1 cellular context compared by ENCODE assay signal in the genomic region with DNA sequence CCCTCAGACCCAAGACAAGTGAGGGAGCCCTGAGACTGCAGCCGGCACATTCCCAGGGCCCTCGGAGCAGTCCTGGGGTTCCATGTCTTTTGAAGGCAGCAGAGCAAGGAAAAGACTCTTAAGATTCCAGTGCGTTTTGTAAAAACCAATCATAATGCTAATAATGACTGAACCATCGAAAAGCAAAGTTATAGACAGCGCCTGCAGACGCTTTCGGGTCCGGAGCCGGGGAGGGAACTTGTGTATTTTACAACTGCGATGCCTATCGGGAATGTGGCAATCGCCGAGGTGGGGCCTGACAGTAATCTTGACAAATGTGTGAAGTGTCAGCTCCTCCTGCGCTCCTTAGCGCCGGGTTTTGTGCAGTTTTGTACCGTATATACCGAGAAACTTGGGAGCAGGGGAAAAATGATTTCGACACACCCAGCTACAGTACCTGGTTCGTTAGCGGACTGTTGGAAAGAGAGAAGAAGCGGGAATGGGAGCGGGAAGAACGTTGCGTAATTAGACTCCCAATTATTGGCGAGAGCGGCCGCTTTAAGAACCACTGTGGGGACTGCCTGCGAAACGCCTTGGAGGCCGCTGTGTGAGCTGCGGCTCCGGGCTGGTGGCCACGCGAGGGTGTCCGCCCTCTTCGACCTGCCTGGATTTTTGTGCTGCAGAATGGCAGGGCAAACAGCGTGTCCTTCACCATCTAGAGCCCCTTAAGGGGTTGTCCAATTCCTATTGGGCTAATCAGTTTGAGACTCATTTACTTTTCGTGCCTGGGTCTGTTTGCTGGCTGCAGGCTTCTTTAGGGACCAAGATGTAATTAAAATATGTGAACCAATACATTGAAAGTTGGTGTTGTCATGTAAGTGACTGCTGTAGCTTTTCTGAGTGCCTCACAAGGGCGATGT.
TF ChIP-seq lines count a peak whose summit lies in the region.

No MANE protein-coding gene starts in this region.

TF ChIP-seq in HepG2, 621 proteins besides CTCF, POLR2A, EP300 and RAD21 (continued from another document and continues in another):
- TF ChIP-seq, protein P1, sequence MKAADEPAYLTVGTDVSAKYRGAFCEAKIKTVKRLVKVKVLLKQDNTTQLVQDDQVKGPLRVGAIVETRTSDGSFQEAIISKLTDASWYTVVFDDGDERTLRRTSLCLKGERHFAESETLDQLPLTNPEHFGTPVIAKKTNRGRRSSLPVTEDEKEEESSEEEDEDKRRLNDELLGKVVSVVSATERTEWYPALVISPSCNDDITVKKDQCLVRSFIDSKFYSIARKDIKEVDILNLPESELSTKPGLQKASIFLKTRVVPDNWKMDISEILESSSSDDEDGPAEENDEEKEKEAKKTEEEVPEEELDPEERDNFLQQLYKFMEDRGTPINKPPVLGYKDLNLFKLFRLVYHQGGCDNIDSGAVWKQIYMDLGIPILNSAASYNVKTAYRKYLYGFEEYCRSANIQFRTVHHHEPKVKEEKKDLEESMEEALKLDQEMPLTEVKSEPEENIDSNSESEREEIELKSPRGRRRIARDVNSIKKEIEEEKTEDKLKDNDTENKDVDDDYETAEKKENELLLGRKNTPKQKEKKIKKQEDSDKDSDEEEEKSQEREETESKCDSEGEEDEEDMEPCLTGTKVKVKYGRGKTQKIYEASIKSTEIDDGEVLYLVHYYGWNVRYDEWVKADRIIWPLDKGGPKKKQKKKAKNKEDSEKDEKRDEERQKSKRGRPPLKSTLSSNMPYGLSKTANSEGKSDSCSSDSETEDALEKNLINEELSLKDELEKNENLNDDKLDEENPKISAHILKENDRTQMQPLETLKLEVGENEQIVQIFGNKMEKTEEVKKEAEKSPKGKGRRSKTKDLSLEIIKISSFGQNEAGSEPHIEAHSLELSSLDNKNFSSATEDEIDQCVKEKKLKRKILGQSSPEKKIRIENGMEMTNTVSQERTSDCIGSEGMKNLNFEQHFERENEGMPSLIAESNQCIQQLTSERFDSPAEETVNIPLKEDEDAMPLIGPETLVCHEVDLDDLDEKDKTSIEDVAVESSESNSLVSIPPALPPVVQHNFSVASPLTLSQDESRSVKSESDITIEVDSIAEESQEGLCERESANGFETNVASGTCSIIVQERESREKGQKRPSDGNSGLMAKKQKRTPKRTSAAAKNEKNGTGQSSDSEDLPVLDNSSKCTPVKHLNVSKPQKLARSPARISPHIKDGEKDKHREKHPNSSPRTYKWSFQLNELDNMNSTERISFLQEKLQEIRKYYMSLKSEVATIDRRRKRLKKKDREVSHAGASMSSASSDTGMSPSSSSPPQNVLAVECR (CRISPR knock-in tag; IDR thresholded peaks at IDR 0.05; ENCODE audit: borderline replicate concordance) = peak; percentile 42
- TF ChIP-seq, protein P2, sequence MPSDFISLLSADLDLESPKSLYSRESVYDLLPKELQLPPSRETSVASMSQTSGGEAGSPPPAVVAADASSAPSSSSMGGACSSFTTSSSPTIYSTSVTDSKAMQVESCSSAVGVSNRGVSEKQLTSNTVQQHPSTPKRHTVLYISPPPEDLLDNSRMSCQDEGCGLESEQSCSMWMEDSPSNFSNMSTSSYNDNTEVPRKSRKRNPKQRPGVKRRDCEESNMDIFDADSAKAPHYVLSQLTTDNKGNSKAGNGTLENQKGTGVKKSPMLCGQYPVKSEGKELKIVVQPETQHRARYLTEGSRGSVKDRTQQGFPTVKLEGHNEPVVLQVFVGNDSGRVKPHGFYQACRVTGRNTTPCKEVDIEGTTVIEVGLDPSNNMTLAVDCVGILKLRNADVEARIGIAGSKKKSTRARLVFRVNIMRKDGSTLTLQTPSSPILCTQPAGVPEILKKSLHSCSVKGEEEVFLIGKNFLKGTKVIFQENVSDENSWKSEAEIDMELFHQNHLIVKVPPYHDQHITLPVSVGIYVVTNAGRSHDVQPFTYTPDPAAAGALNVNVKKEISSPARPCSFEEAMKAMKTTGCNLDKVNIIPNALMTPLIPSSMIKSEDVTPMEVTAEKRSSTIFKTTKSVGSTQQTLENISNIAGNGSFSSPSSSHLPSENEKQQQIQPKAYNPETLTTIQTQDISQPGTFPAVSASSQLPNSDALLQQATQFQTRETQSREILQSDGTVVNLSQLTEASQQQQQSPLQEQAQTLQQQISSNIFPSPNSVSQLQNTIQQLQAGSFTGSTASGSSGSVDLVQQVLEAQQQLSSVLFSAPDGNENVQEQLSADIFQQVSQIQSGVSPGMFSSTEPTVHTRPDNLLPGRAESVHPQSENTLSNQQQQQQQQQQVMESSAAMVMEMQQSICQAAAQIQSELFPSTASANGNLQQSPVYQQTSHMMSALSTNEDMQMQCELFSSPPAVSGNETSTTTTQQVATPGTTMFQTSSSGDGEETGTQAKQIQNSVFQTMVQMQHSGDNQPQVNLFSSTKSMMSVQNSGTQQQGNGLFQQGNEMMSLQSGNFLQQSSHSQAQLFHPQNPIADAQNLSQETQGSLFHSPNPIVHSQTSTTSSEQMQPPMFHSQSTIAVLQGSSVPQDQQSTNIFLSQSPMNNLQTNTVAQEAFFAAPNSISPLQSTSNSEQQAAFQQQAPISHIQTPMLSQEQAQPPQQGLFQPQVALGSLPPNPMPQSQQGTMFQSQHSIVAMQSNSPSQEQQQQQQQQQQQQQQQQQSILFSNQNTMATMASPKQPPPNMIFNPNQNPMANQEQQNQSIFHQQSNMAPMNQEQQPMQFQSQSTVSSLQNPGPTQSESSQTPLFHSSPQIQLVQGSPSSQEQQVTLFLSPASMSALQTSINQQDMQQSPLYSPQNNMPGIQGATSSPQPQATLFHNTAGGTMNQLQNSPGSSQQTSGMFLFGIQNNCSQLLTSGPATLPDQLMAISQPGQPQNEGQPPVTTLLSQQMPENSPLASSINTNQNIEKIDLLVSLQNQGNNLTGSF (CRISPR knock-in tag; IDR thresholded peaks at IDR 0.05) = no peak
- 0 out of 2 replicates have a peak, but pooled peaks have one; percentile 21 for TF ChIP-seq RFXAP (CRISPR knock-in tag; IDR thresholded peaks at IDR 0.05; ENCODE audit: borderline replicate concordance)
- no peak for TF ChIP-seq ZNF709 (CRISPR knock-in tag; IDR thresholded peaks at IDR 0.05)
- TF ChIP-seq, protein P3, sequence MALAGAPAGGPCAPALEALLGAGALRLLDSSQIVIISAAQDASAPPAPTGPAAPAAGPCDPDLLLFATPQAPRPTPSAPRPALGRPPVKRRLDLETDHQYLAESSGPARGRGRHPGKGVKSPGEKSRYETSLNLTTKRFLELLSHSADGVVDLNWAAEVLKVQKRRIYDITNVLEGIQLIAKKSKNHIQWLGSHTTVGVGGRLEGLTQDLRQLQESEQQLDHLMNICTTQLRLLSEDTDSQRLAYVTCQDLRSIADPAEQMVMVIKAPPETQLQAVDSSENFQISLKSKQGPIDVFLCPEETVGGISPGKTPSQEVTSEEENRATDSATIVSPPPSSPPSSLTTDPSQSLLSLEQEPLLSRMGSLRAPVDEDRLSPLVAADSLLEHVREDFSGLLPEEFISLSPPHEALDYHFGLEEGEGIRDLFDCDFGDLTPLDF (CRISPR knock-in tag; IDR thresholded peaks at IDR 0.05) = no peak
- 0 out of 2 replicates have a peak, but pooled peaks have one; percentile 41 for TF ChIP-seq POGZ (CRISPR knock-in tag; IDR thresholded peaks at IDR 0.05)
- 0 out of 2 replicates have a peak, but pooled peaks have one; percentile 34 for TF ChIP-seq ZNF652 (CRISPR knock-in tag; IDR thresholded peaks at IDR 0.05; ENCODE audit: borderline replicate concordance, low read depth)
- peak; percentile 46; the same call in 1 of the 2 replicates for TF ChIP-seq ZFX (CRISPR knock-in tag; IDR thresholded peaks at IDR 0.05; ENCODE audit: low read depth)
- TF ChIP-seq ZIK1 (CRISPR knock-in tag; IDR thresholded peaks at IDR 0.05; ENCODE audit: borderline replicate concordance, low read depth) = no peak
- no peak for TF ChIP-seq FOXM1 (CRISPR knock-in tag; IDR thresholded peaks at IDR 0.05)
- TF ChIP-seq KLF16 (CRISPR knock-in tag; IDR thresholded peaks at IDR 0.05) = 0 out of 4 replicates have a peak, but pooled peaks of 1 of the 2 experiments have one; percentile 34
- TF ChIP-seq ARNTL (CRISPR knock-in tag; IDR thresholded peaks at IDR 0.05) = 0 out of 2 replicates have a peak, but pooled peaks have one; percentile 18
- TF ChIP-seq TP53 (CRISPR knock-in tag; conservative IDR thresholded peaks at IDR 0.05) = no peak
- peak; percentile 92 for TF ChIP-seq CEBPG (CRISPR knock-in tag; IDR thresholded peaks at IDR 0.05)
- TF ChIP-seq ARNT2 (CRISPR knock-in tag; IDR thresholded peaks at IDR 0.05; ENCODE audit: low read depth) = peak; percentile 31; the same call in 1 of the 2 replicates
- TF ChIP-seq TOPORS (CRISPR knock-in tag; IDR thresholded peaks at IDR 0.05) = no peak
- no peak for TF ChIP-seq MAF1 (CRISPR knock-in tag; IDR thresholded peaks at IDR 0.05; ENCODE audit: borderline replicate concordance)
- no peak for TF ChIP-seq EEA1 (CRISPR knock-in tag; IDR thresholded peaks at IDR 0.05; ENCODE audit: borderline replicate concordance)
- TF ChIP-seq CBFB (CRISPR knock-in tag; IDR thresholded peaks at IDR 0.05) = peak; percentile 56; the same call in 1 of the 2 replicates
- no peak; the same call in 1 of the 2 replicates for TF ChIP-seq ZNF234 (CRISPR knock-in tag; conservative IDR thresholded peaks at IDR 0.05)
- TF ChIP-seq ZSCAN31 (CRISPR knock-in tag; IDR thresholded peaks at IDR 0.05; ENCODE audit: low read depth) = 0 out of 2 replicates have a peak, but pooled peaks have one; percentile 76
- peak; percentile 43 for TF ChIP-seq GABPB1 (CRISPR knock-in tag; IDR thresholded peaks at IDR 0.05)
- TF ChIP-seq, protein P4, sequence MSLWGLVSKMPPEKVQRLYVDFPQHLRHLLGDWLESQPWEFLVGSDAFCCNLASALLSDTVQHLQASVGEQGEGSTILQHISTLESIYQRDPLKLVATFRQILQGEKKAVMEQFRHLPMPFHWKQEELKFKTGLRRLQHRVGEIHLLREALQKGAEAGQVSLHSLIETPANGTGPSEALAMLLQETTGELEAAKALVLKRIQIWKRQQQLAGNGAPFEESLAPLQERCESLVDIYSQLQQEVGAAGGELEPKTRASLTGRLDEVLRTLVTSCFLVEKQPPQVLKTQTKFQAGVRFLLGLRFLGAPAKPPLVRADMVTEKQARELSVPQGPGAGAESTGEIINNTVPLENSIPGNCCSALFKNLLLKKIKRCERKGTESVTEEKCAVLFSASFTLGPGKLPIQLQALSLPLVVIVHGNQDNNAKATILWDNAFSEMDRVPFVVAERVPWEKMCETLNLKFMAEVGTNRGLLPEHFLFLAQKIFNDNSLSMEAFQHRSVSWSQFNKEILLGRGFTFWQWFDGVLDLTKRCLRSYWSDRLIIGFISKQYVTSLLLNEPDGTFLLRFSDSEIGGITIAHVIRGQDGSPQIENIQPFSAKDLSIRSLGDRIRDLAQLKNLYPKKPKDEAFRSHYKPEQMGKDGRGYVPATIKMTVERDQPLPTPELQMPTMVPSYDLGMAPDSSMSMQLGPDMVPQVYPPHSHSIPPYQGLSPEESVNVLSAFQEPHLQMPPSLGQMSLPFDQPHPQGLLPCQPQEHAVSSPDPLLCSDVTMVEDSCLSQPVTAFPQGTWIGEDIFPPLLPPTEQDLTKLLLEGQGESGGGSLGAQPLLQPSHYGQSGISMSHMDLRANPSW (CRISPR knock-in tag; IDR thresholded peaks at IDR 0.05; ENCODE audit: borderline replicate concordance) = no peak
- TF ChIP-seq SMARCC2 (IDR thresholded peaks at IDR 0.05) = no peak
- TF ChIP-seq, protein P5, sequence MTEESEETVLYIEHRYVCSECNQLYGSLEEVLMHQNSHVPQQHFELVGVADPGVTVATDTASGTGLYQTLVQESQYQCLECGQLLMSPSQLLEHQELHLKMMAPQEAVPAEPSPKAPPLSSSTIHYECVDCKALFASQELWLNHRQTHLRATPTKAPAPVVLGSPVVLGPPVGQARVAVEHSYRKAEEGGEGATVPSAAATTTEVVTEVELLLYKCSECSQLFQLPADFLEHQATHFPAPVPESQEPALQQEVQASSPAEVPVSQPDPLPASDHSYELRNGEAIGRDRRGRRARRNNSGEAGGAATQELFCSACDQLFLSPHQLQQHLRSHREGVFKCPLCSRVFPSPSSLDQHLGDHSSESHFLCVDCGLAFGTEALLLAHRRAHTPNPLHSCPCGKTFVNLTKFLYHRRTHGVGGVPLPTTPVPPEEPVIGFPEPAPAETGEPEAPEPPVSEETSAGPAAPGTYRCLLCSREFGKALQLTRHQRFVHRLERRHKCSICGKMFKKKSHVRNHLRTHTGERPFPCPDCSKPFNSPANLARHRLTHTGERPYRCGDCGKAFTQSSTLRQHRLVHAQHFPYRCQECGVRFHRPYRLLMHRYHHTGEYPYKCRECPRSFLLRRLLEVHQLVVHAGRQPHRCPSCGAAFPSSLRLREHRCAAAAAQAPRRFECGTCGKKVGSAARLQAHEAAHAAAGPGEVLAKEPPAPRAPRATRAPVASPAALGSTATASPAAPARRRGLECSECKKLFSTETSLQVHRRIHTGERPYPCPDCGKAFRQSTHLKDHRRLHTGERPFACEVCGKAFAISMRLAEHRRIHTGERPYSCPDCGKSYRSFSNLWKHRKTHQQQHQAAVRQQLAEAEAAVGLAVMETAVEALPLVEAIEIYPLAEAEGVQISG (CRISPR knock-in tag; IDR thresholded peaks at IDR 0.05) = no peak; the same call in 1 of the 2 replicates
- TF ChIP-seq ZBTB20 (CRISPR knock-in tag; IDR thresholded peaks at IDR 0.05; ENCODE audit: borderline replicate concordance, low read depth) = 0 out of 2 replicates have a peak, but pooled peaks have one; percentile 38
- TF ChIP-seq MTA1 (CRISPR knock-in tag; IDR thresholded peaks at IDR 0.05; ENCODE audit: borderline replicate concordance) = 0 out of 2 replicates have a peak, but pooled peaks have one; percentile 55
- TF ChIP-seq, protein P6, sequence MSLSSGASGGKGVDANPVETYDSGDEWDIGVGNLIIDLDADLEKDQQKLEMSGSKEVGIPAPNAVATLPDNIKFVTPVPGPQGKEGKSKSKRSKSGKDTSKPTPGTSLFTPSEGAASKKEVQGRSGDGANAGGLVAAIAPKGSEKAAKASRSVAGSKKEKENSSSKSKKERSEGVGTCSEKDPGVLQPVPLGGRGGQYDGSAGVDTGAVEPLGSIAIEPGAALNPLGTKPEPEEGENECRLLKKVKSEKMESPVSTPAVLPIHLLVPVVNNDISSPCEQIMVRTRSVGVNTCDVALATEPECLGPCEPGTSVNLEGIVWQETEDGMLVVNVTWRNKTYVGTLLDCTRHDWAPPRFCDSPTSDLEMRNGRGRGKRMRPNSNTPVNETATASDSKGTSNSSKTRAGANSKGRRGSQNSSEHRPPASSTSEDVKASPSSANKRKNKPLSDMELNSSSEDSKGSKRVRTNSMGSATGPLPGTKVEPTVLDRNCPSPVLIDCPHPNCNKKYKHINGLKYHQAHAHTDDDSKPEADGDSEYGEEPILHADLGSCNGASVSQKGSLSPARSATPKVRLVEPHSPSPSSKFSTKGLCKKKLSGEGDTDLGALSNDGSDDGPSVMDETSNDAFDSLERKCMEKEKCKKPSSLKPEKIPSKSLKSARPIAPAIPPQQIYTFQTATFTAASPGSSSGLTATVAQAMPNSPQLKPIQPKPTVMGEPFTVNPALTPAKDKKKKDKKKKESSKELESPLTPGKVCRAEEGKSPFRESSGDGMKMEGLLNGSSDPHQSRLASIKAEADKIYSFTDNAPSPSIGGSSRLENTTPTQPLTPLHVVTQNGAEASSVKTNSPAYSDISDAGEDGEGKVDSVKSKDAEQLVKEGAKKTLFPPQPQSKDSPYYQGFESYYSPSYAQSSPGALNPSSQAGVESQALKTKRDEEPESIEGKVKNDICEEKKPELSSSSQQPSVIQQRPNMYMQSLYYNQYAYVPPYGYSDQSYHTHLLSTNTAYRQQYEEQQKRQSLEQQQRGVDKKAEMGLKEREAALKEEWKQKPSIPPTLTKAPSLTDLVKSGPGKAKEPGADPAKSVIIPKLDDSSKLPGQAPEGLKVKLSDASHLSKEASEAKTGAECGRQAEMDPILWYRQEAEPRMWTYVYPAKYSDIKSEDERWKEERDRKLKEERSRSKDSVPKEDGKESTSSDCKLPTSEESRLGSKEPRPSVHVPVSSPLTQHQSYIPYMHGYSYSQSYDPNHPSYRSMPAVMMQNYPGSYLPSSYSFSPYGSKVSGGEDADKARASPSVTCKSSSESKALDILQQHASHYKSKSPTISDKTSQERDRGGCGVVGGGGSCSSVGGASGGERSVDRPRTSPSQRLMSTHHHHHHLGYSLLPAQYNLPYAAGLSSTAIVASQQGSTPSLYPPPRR (CRISPR knock-in tag; IDR thresholded peaks at IDR 0.05; ENCODE audit: borderline replicate concordance) = peak; percentile 11; the same call in 1 of the 2 replicates
